In the genomic region with DNA sequence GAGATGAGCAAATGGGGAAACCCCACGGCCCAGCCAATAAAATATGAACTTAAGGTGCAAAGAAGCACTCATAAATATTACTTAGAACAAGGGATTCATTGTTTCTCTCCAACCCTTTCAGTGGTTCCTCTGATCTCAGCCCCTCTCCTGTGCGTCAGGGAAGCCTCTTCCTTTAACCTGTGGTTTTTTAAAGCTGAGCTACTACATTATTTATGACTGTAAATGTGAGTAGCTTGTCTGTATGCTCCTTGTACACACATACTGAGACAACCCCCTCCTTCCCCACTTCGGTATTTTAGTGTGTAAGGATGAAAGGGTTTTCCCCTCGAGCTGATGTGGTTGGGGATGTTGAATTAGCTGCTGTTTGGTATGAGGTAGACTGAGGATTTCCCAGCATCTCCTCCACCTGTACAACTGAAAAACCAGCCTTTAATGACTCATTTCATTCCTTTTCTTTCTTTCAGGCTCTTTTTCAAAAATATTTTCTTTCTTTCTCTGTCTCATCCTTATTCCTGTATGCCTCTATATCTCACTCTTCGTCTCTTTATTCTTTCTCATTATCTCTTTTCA, we compare ENCODE assay signal across 8 cellular contexts. TPM values are rescaled to one million over a fixed set of nuclear protein-coding genes. Genes with fewer than 3 reads are reported as not detected.
DNase-seq lines count a peak whose midpoint lies in the region; ATAC-seq, FAIRE-seq and TF ChIP-seq lines count a peak whose summit lies in the region.

No MANE protein-coding gene starts in this region.

- H2BK5ac ChIP-seq in H9 (ENCODE audit: insufficient read length, low read length): no peak overlapping the region

- H4K91ac ChIP-seq in H9 (ENCODE audit: insufficient read length, low read depth, low read length): no peak overlapping the region

- peaks cover 0 to 4% of the 10 kb centered on the region in 2 experiments; a peak in 1 of 4 replicates for H3K4me1 Mint-ChIP-seq in H9
- no peaks in the 10 kb centered on the region for H3K4me1 Mint-ChIP-seq in CD14-positive monocyte

- H3K9ac ChIP-seq in H9 (ENCODE audit: extremely low read depth, insufficient read length, low read length) (no peak overlapping the region), keratinocyte (ENCODE audit: control insufficient read depth, extremely low read depth, insufficient read depth, low read length) (no peak overlapping the region)

- no peak overlapping the region for H3K14ac ChIP-seq in H9 (ENCODE audit: insufficient read depth, low read length)

- no peaks in the 10 kb centered on the region for H3K79me1 ChIP-seq in H9 (ENCODE audit: insufficient read depth, low read depth, low read length, poor library complexity, severe bottlenecking)

- no peak overlapping the region for H3K4me3 ChIP-seq in keratinocyte (ENCODE audit: control insufficient read depth in 2 of 3, extremely low read depth in 1 of 3, insufficient read depth in 2 of 3, low read depth in 1 of 3, low read length in 3 of 3)

- no peak overlapping the region for H2BK12ac ChIP-seq in H9 (ENCODE audit: insufficient read length, low read depth, low read length)

- no peaks in the 10 kb centered on the region for H3K36me3 ChIP-seq in keratinocyte (ENCODE audit: control insufficient read depth in 2 of 2, extremely low read depth in 1 of 2, insufficient read depth in 2 of 2, low read length in 2 of 2)

- no peak overlapping the region for H4K5ac ChIP-seq in H9 (ENCODE audit: insufficient read length, low read depth, low read length)

- H3K18ac ChIP-seq in H9 (ENCODE audit: insufficient read length, low read depth, low read length): no peak overlapping the region

- intact Hi-C loops in CD14-positive monocyte (cut with micrococcal nuclease): no loop called here

- H3K27ac ChIP-seq in H9 (ENCODE audit: insufficient read length, low read depth, low read length) (no peak overlapping the region), keratinocyte (ENCODE audit: control insufficient read depth, insufficient read depth, low read length) (peak overlapping the region; percentile 67)

- H4K20me1 ChIP-seq in H9 (ENCODE audit: control insufficient read depth, insufficient read depth, insufficient read length) (no peaks in the 10 kb centered on the region), keratinocyte (ENCODE audit: control insufficient read depth, extremely low read depth, insufficient read depth, low read length) (no peaks in the 10 kb centered on the region)

- H3K9me3 Mint-ChIP-seq in H9: no peaks in the 10 kb centered on the region
- H3K9me3 Mint-ChIP-seq in CD14-positive monocyte: no peaks in the 10 kb centered on the region

- no peaks in the 10 kb centered on the region for H3K9me1 ChIP-seq in keratinocyte (ENCODE audit: control insufficient read depth, extremely low read depth, insufficient read depth, low read length)

- no peak overlapping the region for H2BK120ac ChIP-seq in H9 (ENCODE audit: low read depth, low read length, poor library complexity, severe bottlenecking)

- no peak overlapping the region for H2BK20ac ChIP-seq in H9 (ENCODE audit: low read depth, low read length, poor library complexity, severe bottlenecking)

- H3K27me3 ChIP-seq in H9 (ENCODE audit: insufficient read depth, low read length): no peaks in the 10 kb centered on the region
- H3K27me3 ChIP-seq in keratinocyte (ENCODE audit: control insufficient read depth, extremely low read depth, insufficient read depth, low read length): no peaks in the 10 kb centered on the region

- H3K27ac Mint-ChIP-seq in H9 (no peak overlapping the region), CD14-positive monocyte (no peak overlapping the region)

- H3K4me2 ChIP-seq in H9 (ENCODE audit: insufficient read depth, insufficient read length, low read length): no peak overlapping the region
- H3K4me2 ChIP-seq in keratinocyte (ENCODE audit: control insufficient read depth, extremely low read depth, insufficient read depth, low read depth, low read length): peak overlapping the region; percentile 60

- no peak overlapping the region for H2BK15ac ChIP-seq in H9 (ENCODE audit: low read depth, low read length)

- 100% methylated on average over 1 of the region's 5 CpGs for WGBS in H9 (ENCODE audit: extremely low coverage, insufficient read length, low lambda C conversion rate)

- no peak overlapping the region for H3K4ac ChIP-seq in H9 (ENCODE audit: low read depth, low read length)

- H3K23ac ChIP-seq in H9 (ENCODE audit: insufficient read length, low read depth, low read length): no peak overlapping the region

- no peak overlapping the region for H3K56ac ChIP-seq in H9 (ENCODE audit: insufficient read length, low read depth, low read length)

- H3K79me2 ChIP-seq in H9 (ENCODE audit: insufficient read depth, low read length): no peaks in the 10 kb centered on the region
- no peaks in the 10 kb centered on the region for H3K79me2 ChIP-seq in keratinocyte (ENCODE audit: control insufficient read depth, insufficient read depth, low read length)

- H3K9me3 ChIP-seq in H9 (ENCODE audit: control insufficient read depth, low read depth, low read length): no peaks in the 10 kb centered on the region
- H3K9me3 ChIP-seq in keratinocyte (ENCODE audit: control insufficient read depth, low read depth, low read length): no peaks in the 10 kb centered on the region

- H2AFZ ChIP-seq in H9 (ENCODE audit: low read length): peak overlapping the region; percentile 52
- no peak overlapping the region for H2AFZ ChIP-seq in keratinocyte (ENCODE audit: control insufficient read depth, low read length)

- H2AK5ac ChIP-seq in H9 (ENCODE audit: insufficient read length, low read length): no peak overlapping the region

- no peak overlapping the region for H4K8ac ChIP-seq in H9 (replicated peaks; ENCODE audit: insufficient read length, low read depth, low read length)

- H3K4me3 Mint-ChIP-seq in H9 (no peak overlapping the region), CD14-positive monocyte (no peak overlapping the region)

- dilution Hi-C loops in keratinocyte (cut with MboI; ENCODE audit: extremely low pct_ligation_motif_present, low sequenced_read_pairs): no loop called here

- H3K36me3 Mint-ChIP-seq in H9 (ENCODE audit: insufficient read depth in 1 of 3, low read depth in 3 of 3): no peaks in the 10 kb centered on the region
- H3K36me3 Mint-ChIP-seq in CD14-positive monocyte: no peaks in the 10 kb centered on the region

- H3K23me2 ChIP-seq in H9 (ENCODE audit: insufficient read length, low read depth, low read length, poor library complexity, severe bottlenecking): no peaks in the 10 kb centered on the region

- peak; percentile 98 for ATAC-seq in GM18870 (IDR thresholded peaks at IDR 0.05; ENCODE audit: unreplicated experiment)

- no peak overlapping the region for H3T11ph ChIP-seq in H9 (ENCODE audit: low read length)

- FAIRE-seq in keratinocyte (lab: Jason Lieb, UNC): peak; percentile 92

- H3K4me1 ChIP-seq in H9 (ENCODE audit: insufficient read depth, low read length): no peaks in the 10 kb centered on the region
- H3K4me1 ChIP-seq in keratinocyte (ENCODE audit: control insufficient read depth, extremely low read depth, insufficient read depth, low read length): peaks cover 46% of the 10 kb centered on the region

- H3K27me3 Mint-ChIP-seq in H9 (ENCODE audit: low read depth) (no peaks in the 10 kb centered on the region), CD14-positive monocyte (ENCODE audit: low read depth in 3 of 3) (no peaks in the 10 kb centered on the region)

- TF ChIP-seq CTCF in H9 (conservative IDR thresholded peaks at IDR 0.05) (no peak), keratinocyte (optimal IDR thresholded peaks at IDR 0.05 in 1 of 3, IDR thresholded peaks at IDR 0.05 in 1 of 3, conservative IDR thresholded peaks at IDR 0.05 in 1 of 3; ENCODE audit: extremely low read depth in 1 of 3, insufficient read depth in 2 of 3, low read length in 3 of 3) (no peak), CD14-positive monocyte (IDR thresholded peaks at IDR 0.05) (no peak)

- no peak for DNase-seq in H9
- peak; percentile 88 for DNase-seq in NCI-H187 treated with DMSO at 0.1 percent for 48 hours (lab: John Stamatoyannopoulos, UW)
- DNase-seq in keratinocyte (ENCODE audit: low read depth, low spot score): peak; percentile 85
- no peak for DNase-seq in nucleus accumbens (lab: John Stamatoyannopoulos, UW)
- DNase-seq in DMS53 (lab: John Stamatoyannopoulos, UW): no peak
- DNase-seq in CD14-positive monocyte (ENCODE audit: low spot score): no peak
- no peak for DNase-seq in NCI-H2196 (lab: John Stamatoyannopoulos, UW; ENCODE audit: unreplicated experiment)

RNA-seq across cellular contexts. Expression of a gene that starts 6.4 kb away (rescaled TPM):
- total RNA-seq in H9 (2021): not detected in 2 replicates
- polyA plus RNA-seq in keratinocyte (not detected in 3 replicates), CD14-positive monocyte (not detected)
- not detected for polyA plus RNA-seq in keratinocyte (2011; ENCODE audit: low read depth)
- not detected in 2 replicates for polyA plus RNA-seq in keratinocyte (2011; cell fraction: cytosol; rRNA removed)
- not detected in 2 replicates for polyA plus RNA-seq in keratinocyte (2011; cell fraction: nucleus; rRNA removed)
- not detected in 2 replicates for polyA plus RNA-seq in keratinocyte (2012; ENCODE audit: low replicate concordance)
- polyA minus RNA-seq in keratinocyte: not detected in 3 replicates
- 0.38 TPM for polyA minus RNA-seq in keratinocyte (2011; cell fraction: cytosol; rRNA and poly(A)+ RNA removed)
- polyA minus RNA-seq in keratinocyte (2011; cell fraction: nucleus; rRNA and poly(A)+ RNA removed): 0.11 TPM in 1 of 2 replicates, not detected in the other

Comparison
In these comparisons a context has a peak if more than half of its experiments do, and no peak if none do; other contexts are left out.
1. DNase-seq: peak in NCI-H187 treated with DMSO at 0.1 percent for 48 hours (single experiment) and keratinocyte (single experiment); none in H9 (single experiment), nucleus accumbens (0 of 56), DMS53 (single experiment), CD14-positive monocyte (single experiment) and NCI-H2196 (single experiment).